Comparison of ENCODE assay signal across 2 cellular contexts in the genomic region with DNA sequence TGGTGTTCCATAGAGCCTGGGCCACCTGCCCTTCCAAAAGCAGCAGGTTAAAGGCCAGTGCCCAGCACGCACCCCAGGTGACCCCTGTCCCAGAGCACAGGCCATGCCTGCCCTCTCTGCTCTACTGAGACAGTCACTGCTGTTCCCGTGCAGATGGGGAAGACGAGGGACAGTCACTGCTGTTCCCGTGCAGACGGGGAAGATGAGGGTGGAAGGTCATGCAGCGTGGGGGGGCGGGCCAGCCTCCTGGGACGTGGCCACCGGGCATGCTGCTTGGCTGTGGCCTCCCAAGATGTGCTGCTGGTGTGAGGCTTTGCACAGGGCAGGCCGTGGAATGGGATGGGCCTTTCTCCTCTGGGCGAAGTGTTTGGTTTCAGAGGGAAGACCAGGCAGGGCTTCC.
TF ChIP-seq lines count a peak whose summit lies in the region.

No MANE protein-coding gene starts in this region.

TF ChIP-seq in IMR-90, 13 proteins besides CTCF, POLR2A, EP300 and RAD21:
- TF ChIP-seq MAZ (IDR thresholded peaks at IDR 0.05; ENCODE audit: borderline replicate concordance, low read depth, low read length) (no peak), USF2 (IDR thresholded peaks at IDR 0.05; ENCODE audit: low read depth, low read length) (no peak), SMC3 (IDR thresholded peaks at IDR 0.05; ENCODE audit: low read depth, low read length) (no peak), CEBPB (IDR thresholded peaks at IDR 0.05; ENCODE audit: low read depth, low read length) (no peak), MXI1 (IDR thresholded peaks at IDR 0.05; ENCODE audit: borderline replicate concordance, low read depth, low read length) (no peak), CHD1 (IDR thresholded peaks at IDR 0.05; ENCODE audit: low read depth, low read length) (no peak), MAFK (IDR thresholded peaks at IDR 0.05; ENCODE audit: low read depth, low read length) (no peak), RFX5 (IDR thresholded peaks at IDR 0.05; ENCODE audit: low read depth, low read length) (no peak), BHLHE40 (IDR thresholded peaks at IDR 0.05; ENCODE audit: low read depth, low read length) (no peak)
- TF ChIP-seq, protein P1, sequence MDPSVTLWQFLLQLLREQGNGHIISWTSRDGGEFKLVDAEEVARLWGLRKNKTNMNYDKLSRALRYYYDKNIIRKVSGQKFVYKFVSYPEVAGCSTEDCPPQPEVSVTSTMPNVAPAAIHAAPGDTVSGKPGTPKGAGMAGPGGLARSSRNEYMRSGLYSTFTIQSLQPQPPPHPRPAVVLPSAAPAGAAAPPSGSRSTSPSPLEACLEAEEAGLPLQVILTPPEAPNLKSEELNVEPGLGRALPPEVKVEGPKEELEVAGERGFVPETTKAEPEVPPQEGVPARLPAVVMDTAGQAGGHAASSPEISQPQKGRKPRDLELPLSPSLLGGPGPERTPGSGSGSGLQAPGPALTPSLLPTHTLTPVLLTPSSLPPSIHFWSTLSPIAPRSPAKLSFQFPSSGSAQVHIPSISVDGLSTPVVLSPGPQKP (IDR thresholded peaks at IDR 0.05; ENCODE audit: borderline replicate concordance, low read depth, low read length): no peak

TF ChIP-seq in SK-N-SH, 30 proteins besides CTCF, POLR2A, EP300 and RAD21:
- TF ChIP-seq RXRA (IDR thresholded peaks at IDR 0.05; ENCODE audit: borderline replicate concordance, low read depth) (no peak), RFX5 (IDR thresholded peaks at IDR 0.05; ENCODE audit: low read length) (no peak), NFIC (IDR thresholded peaks at IDR 0.05; ENCODE audit: borderline replicate concordance) (no peak), NRF1 (IDR thresholded peaks at IDR 0.05; ENCODE audit: low read depth, low read length) (no peak), YY1 (IDR thresholded peaks at IDR 0.05; ENCODE audit: low read depth) (no peak), SMC3 (IDR thresholded peaks at IDR 0.05; ENCODE audit: low read depth, low read length) (no peak), IRF3 (IDR thresholded peaks at IDR 0.05; ENCODE audit: low read depth, low read length) (no peak), FOXJ3 (CRISPR knock-in tag; IDR thresholded peaks at IDR 0.05) (no peak), MEF2A (IDR thresholded peaks at IDR 0.05; ENCODE audit: borderline replicate concordance, low read depth) (no peak), ELF1 (IDR thresholded peaks at IDR 0.05) (no peak), GATA2 (CRISPR knock-in tag; IDR thresholded peaks at IDR 0.05) (no peak)
- TF ChIP-seq, protein P2, sequence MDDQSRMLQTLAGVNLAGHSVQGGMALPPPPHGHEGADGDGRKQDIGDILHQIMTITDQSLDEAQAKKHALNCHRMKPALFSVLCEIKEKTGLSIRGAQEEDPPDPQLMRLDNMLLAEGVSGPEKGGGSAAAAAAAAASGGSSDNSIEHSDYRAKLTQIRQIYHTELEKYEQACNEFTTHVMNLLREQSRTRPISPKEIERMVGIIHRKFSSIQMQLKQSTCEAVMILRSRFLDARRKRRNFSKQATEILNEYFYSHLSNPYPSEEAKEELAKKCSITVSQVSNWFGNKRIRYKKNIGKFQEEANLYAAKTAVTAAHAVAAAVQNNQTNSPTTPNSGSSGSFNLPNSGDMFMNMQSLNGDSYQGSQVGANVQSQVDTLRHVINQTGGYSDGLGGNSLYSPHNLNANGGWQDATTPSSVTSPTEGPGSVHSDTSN (IDR thresholded peaks at IDR 0.05): no peak
